11 cellular contexts compared by ENCODE assay signal in the genomic region with DNA sequence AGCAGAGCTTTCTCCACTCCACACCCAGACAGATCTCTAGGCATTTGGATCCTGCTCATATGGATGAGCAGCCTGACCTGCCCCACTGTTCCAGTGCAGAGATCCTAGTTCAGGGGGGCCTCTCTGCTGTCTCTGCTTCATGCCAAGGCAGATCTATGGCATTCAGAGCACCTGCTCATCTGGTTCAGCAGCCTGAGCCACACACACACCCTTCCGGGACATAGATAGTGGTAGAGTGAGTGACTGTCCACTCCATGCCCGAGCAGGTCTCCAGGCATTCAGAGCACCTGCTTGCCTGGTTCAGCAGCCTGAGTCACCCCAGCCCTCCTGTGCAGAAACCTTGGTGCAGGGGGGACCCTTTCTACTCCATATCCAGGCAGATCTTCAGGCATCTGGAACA.
"Had no signal": no experiment of that assay in that cellular context is flagged by ENCODE, and none has a peak within 500 bp of the region (broad histone marks: within the 10 kb centered on the region; RNA-seq: fewer than 3 reads in every experiment).

No MANE protein-coding gene starts in this region.

- H3K4me3 ChIP-seq: MG63, PC-9, Peyer's patch, SJCRH30 had no signal

- DNase-seq: NCI-H1436, NCI-H187, NCI-H2029, NCI-H226, NCI-H510A treated with DMSO at 0.1 percent for 48 hours, SHP77 treated with DMSO at 0.1 percent for 48 hours had no signal

- ATAC-seq: Right ventricle myocardium inferior had no signal

- H3K9me3 ChIP-seq: MG63, SJCRH30 had no signal

- H3K4me2 ChIP-seq: PC-9 had no signal

- H3K36me3 ChIP-seq: MG63, Peyer's patch, SJCRH30 had no signal

- H3K27me3 ChIP-seq: Peyer's patch, SJCRH30 had no signal

- H3K4me1 ChIP-seq: Peyer's patch, SJCRH30 had no signal

- H3K27ac ChIP-seq: PC-9, Peyer's patch, SJCRH30 had no signal

- H2AFZ ChIP-seq: PC-9 had no signal
